8 cellular contexts compared by ENCODE assay signal in the genomic region with DNA sequence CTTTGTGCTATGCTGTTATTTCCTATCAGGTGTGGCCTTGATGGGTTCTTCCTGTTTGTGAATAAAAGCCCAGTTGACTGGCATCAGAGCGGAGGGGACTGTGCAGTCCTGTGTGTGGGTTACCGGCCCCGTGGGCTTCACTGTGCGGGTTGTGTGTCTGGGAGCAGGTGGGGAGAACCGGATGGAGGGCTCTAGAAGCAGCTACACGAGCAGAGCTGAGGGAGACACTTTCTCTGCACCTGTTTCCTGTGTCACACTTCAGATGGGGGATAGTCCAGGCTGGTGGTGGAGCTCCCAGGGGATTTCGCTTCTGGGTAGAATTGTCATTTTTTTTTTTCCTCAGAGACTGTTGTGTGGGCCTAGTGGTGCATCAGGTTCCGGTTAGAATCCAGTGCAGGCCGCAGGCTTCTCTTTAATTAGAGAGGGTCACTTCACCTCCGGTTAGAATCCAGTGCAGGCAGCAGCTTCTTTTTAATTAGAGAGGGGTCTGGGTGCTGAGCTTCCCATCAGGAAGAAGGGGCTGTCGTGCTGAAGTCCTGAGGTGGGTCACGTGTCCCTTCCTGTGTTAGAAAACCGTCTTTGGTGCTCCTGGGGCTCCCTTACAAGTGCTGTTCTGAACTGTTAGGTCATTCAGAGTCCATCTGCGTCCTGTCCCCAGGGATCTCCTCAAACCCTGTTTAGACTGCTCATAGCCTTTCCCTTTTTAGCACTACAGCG.
A peak's percentile ranks its signal among the peaks of the same experiment; 100 is the strongest.
DNase-seq lines count a peak whose midpoint lies in the region; ATAC-seq and TF ChIP-seq lines count a peak whose summit lies in the region.

No MANE protein-coding gene starts in this region.

- no peaks in the 10 kb centered on the region for H3K9me3 ChIP-seq in lung (ENCODE audit: control insufficient read depth in 2 of 2, insufficient read depth in 1 of 2, low read length in 1 of 2)

- H3K27me3 ChIP-seq in GM06990 (replicated peaks; ENCODE audit: control insufficient read depth, insufficient read depth, low read length) = no peaks in the 10 kb centered on the region
- no peaks in the 10 kb centered on the region for H3K27me3 ChIP-seq in lung (ENCODE audit: control insufficient read depth, insufficient read depth)

- H3K36me3 ChIP-seq in GM06990 (ENCODE audit: control insufficient read depth, insufficient read depth, low read length) (no peaks in the 10 kb centered on the region), lung (ENCODE audit: control insufficient read depth in 2 of 2, insufficient read depth in 2 of 2, low read length in 2 of 2) (peaks cover 0 to 5% of the 10 kb centered on the region in 2 donors)

- WGBS in lung, 2 donors = 33 to 40% methylated on average over 15 of the region's 15 CpGs

- peaks cover 10 to 21% of the 10 kb centered on the region in 2 donors for H3K4me1 ChIP-seq in lung (ENCODE audit: control insufficient read depth in 2 of 2, insufficient read depth in 2 of 2, low read length in 2 of 2)

- DNase-seq in GM06990 (ENCODE audit: extremely low read depth, insufficient read length) = peak; percentile 82
- DNase-seq in activated T-cell treated with anti-CD3 and anti-CD28 coated beads, Interleukin-2, amount 50 U/mL, for 4 hours = no peak
- no peak for DNase-seq in lung (ENCODE audit: low spot score)
- no peak for DNase-seq in DMS114 treated with DMSO at 0.1 percent for 48 hours (lab: John Stamatoyannopoulos, UW; ENCODE audit: unreplicated experiment)
- no peak for DNase-seq in omental fat pad (ENCODE audit: low spot score)
- no peak for DNase-seq in dedifferentiated amniotic fluid mesenchymal stem cell (ENCODE audit: extremely low spot score)

- no peaks in the 10 kb centered on the region for H3K27me3 Mint-ChIP-seq in activated T-cell treated with anti-CD3 and anti-CD28 coated beads, Interleukin-2, amount 50 U/mL, for 4 hours (ENCODE audit: low read depth)

- H3K9me3 Mint-ChIP-seq in activated T-cell treated with anti-CD3 and anti-CD28 coated beads, Interleukin-2, amount 50 U/mL, for 4 hours = no peaks in the 10 kb centered on the region

- H3K4me1 Mint-ChIP-seq in activated T-cell treated with anti-CD3 and anti-CD28 coated beads, Interleukin-2, amount 50 U/mL, for 4 hours (ENCODE audit: low read depth) = peaks cover 97% of the 10 kb centered on the region

- peak overlapping the region; percentile 70 for H3K4me3 ChIP-seq in GM06990 (replicated peaks; ENCODE audit: low read depth, low read length)
- H3K4me3 ChIP-seq in lung = no peak overlapping the region

- no peak for TF ChIP-seq CTCF in GM06990 (IDR thresholded peaks at IDR 0.05; ENCODE audit: insufficient read depth, low read length, poor library complexity, severe bottlenecking)
- TF ChIP-seq CTCF in lung (IDR thresholded peaks at IDR 0.05; ENCODE audit: control extremely low read depth, extremely low read depth) = no peak
- no peak for TF ChIP-seq CTCF in omental fat pad (IDR thresholded peaks at IDR 0.05)

- peaks cover 11% of the 10 kb centered on the region for H3K36me3 Mint-ChIP-seq in activated T-cell treated with anti-CD3 and anti-CD28 coated beads, Interleukin-2, amount 50 U/mL, for 4 hours (ENCODE audit: insufficient read depth)

- peak overlapping the region; percentile 67 for H3K4me3 Mint-ChIP-seq in activated T-cell treated with anti-CD3 and anti-CD28 coated beads, Interleukin-2, amount 50 U/mL, for 4 hours

- ATAC-seq in GM19397 (IDR thresholded peaks at IDR 0.05; ENCODE audit: unreplicated experiment) = peak; percentile 88
- ATAC-seq in HG03439 (IDR thresholded peaks at IDR 0.05; ENCODE audit: unreplicated experiment) = peak; percentile 90
- peak; percentile 46 to 61 for ATAC-seq in activated T-cell treated with anti-CD3 and anti-CD28 coated beads, Interleukin-2, amount 50 U/mL, for 4 hours
- no peak for ATAC-seq in lung (ENCODE audit: insufficient read depth, low FRiP score)
- no peak for ATAC-seq in omental fat pad (ENCODE audit: low FRiP score)

- peak overlapping the region; percentile 44 to 76 for H3K27ac ChIP-seq in lung (ENCODE audit: low read depth in 1 of 2, low read length in 1 of 2)

Comparison
In these comparisons a context has a peak if more than half of its experiments do, and no peak if none do; other contexts are left out.
1. ATAC-seq: peak in GM19397 (single experiment), HG03439 (single experiment) and activated T-cell treated with anti-CD3 and anti-CD28 coated beads, Interleukin-2, amount 50 U/mL, for 4 hours (2 of 2); none in lung (single experiment) and omental fat pad (single experiment).